In the genomic region with DNA sequence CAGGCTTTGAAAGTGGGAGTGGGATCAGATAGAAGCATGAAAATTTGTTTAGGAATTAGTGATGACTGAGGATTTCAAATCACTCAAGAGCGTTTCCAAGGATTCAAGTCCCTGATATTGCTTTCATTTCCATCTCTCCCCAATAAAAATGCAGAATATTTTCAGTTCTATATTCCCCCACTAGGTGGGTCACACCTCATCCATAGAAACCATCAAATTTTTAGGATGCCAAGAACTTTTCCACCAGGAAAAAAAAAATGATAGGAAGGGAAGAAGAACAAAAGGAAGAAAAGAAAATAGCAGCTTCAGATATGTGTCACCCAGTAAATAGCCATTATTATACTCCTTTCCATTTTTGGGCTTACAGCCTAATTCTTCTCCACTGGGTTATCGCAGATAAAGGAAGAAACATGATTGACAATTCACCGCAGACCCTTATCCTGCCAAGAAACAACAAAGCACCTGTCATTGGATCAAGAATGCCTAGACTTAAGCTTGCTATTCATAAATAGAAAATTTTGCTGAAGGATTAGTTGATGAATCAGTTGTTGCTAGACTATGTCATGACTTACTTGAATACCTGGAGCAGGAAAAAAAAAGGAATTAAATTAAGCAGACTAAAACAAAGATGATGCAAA, we compare ENCODE assay signal across 20 cellular contexts. TPM values are rescaled to one million over a fixed set of nuclear protein-coding genes. Genes with fewer than 3 reads are reported as not detected.
"Had no signal": no experiment of that assay in that cellular context is flagged by ENCODE, and none has a peak within 500 bp of the region (broad histone marks: within the 10 kb centered on the region; RNA-seq: fewer than 3 reads in every experiment).

No MANE protein-coding gene starts in this region.

- H3K27ac ChIP-seq: brain microvascular endothelial cell, epithelial cell of prostate, left ventricle myocardium inferior, sigmoid colon had no signal

- H3K36me3 Mint-ChIP-seq: activated naive CD8-positive, alpha-beta T cell treated with anti-CD3 and anti-CD28 coated beads for 36 hours; stimulated activated effector memory CD8-positive, alpha-beta T cell treated with anti-CD3 and anti-CD28 coated beads, Interleukin-12 subunit alpha, Interleukin-12 subunit beta, amount 100 ng/mL, for 72 hours had no signal

- H3K27me3 ChIP-seq: brain microvascular endothelial cell, sigmoid colon had no signal

- H3K9me3 Mint-ChIP-seq: activated CD4-positive, alpha-beta T cell treated with anti-CD3 and anti-CD28 coated beads, Interleukin-2, amount 10 ng/mL, durations not matched to agents 7 days and 5 days; activated T-cell treated with anti-CD3 and anti-CD28 coated beads, Interleukin-2, amount 50 U/mL, for 72 hours had no signal

- H3K4me1 ChIP-seq: left ventricle myocardium inferior, sigmoid colon had no signal

- DNase-seq: activated CD4-positive, alpha-beta T cell treated with anti-CD3 and anti-CD28 coated beads, Interleukin-2, amount 10 ng/mL, durations not matched to agents 7 days and 5 days; activated CD8-positive, alpha-beta memory T cell treated with anti-CD3 and anti-CD28 coated beads, Interleukin-2, amount 50 U/mL, for 48 hours; activated gamma-delta T cell treated with Interleukin-2 at 50 U/mL for 16 hours; activated naive CD8-positive, alpha-beta T cell treated with anti-CD3 and anti-CD28 coated beads for 36 hours; activated T-cell treated with anti-CD3 and anti-CD28 coated beads, Interleukin-2, amount 50 U/mL, for 72 hours; amygdala; brain microvascular endothelial cell; cerebellar nuclear complex; effector memory CD4-positive, alpha-beta T cell; hippocampal formation; left ventricle myocardium inferior; mesenchymal stem cell; sigmoid colon; stimulated activated CD4-positive, alpha-beta T cell treated with anti-CD3 and anti-CD28 coated beads, Interleukin-2, amount 100 ng/mL, for 24 hours had no signal

- H3K9me3 ChIP-seq: left ventricle myocardium inferior, sigmoid colon had no signal

- H3K4me1 Mint-ChIP-seq: activated CD4-positive, alpha-beta T cell treated with anti-CD3 and anti-CD28 coated beads, Interleukin-2, amount 10 ng/mL, durations not matched to agents 7 days and 5 days; stimulated activated effector memory CD8-positive, alpha-beta T cell treated with anti-CD3 and anti-CD28 coated beads, Interleukin-12 subunit alpha, Interleukin-12 subunit beta, amount 100 ng/mL, for 72 hours had no signal

- H3K36me3 ChIP-seq: brain microvascular endothelial cell, left ventricle myocardium inferior, sigmoid colon had no signal

- H3K4me3 Mint-ChIP-seq: activated CD4-positive, alpha-beta T cell treated with anti-CD3 and anti-CD28 coated beads, Interleukin-2, amount 10 ng/mL, durations not matched to agents 7 days and 5 days; activated naive CD8-positive, alpha-beta T cell treated with anti-CD3 and anti-CD28 coated beads for 36 hours; activated T-cell treated with anti-CD3 and anti-CD28 coated beads, Interleukin-2, amount 50 U/mL, for 72 hours; stimulated activated effector memory CD8-positive, alpha-beta T cell treated with anti-CD3 and anti-CD28 coated beads, Interleukin-12 subunit alpha, Interleukin-12 subunit beta, amount 100 ng/mL, for 72 hours had no signal

- H3K27ac Mint-ChIP-seq: activated CD4-positive, alpha-beta T cell treated with anti-CD3 and anti-CD28 coated beads, Interleukin-2, amount 10 ng/mL, durations not matched to agents 7 days and 5 days; activated naive CD8-positive, alpha-beta T cell treated with anti-CD3 and anti-CD28 coated beads for 36 hours; activated T-cell treated with anti-CD3 and anti-CD28 coated beads, Interleukin-2, amount 50 U/mL, for 72 hours; stimulated activated effector memory CD8-positive, alpha-beta T cell treated with anti-CD3 and anti-CD28 coated beads, Interleukin-12 subunit alpha, Interleukin-12 subunit beta, amount 100 ng/mL, for 72 hours had no signal

- ATAC-seq: activated T-cell treated with anti-CD3 and anti-CD28 coated beads, Interleukin-2, amount 50 U/mL, for 72 hours; stimulated activated effector memory CD8-positive, alpha-beta T cell treated with anti-CD3 and anti-CD28 coated beads, Interleukin-12 subunit alpha, Interleukin-12 subunit beta, amount 100 ng/mL, for 72 hours had no signal

- H3K4me3 ChIP-seq: left ventricle myocardium inferior, sigmoid colon had no signal

RNA-seq across cellular contexts. Expression of gene OR10D3, which starts 30.3 kb away (rescaled TPM):
- total RNA-seq: activated CD4-positive, alpha-beta T cell treated with anti-CD3 and anti-CD28 coated beads, Interleukin-2, amount 10 ng/mL, durations not matched to agents 7 days and 5 days; activated naive CD8-positive, alpha-beta T cell treated with anti-CD3 and anti-CD28 coated beads for 36 hours; activated T-cell treated with anti-CD3 and anti-CD28 coated beads, Interleukin-2, amount 50 U/mL, for 72 hours; kidney epithelial cell; left ventricle myocardium inferior; osteocyte; sigmoid colon; urinary bladder had no signal
- polyA plus RNA-seq: sigmoid colon, thymus, urinary bladder had no signal
